6 cellular contexts compared by ENCODE assay signal in genomic region chr20:61507778-61508177, GRCh38.
"Had no signal": no experiment of that assay in that cellular context is flagged by ENCODE, and none has a peak within 500 bp of the region (broad histone marks: within the 10 kb centered on the region; RNA-seq: fewer than 3 reads in every experiment).

No MANE protein-coding gene starts in this region.

- ATAC-seq: K562 had no signal

- H3K4me3 ChIP-seq: GM23338, K562 had no signal

- H3K27ac ChIP-seq: HL-60 had no signal

- DNase-seq: H9, HCEC 1CT, IMR-90 had no signal
